In the genomic region with DNA sequence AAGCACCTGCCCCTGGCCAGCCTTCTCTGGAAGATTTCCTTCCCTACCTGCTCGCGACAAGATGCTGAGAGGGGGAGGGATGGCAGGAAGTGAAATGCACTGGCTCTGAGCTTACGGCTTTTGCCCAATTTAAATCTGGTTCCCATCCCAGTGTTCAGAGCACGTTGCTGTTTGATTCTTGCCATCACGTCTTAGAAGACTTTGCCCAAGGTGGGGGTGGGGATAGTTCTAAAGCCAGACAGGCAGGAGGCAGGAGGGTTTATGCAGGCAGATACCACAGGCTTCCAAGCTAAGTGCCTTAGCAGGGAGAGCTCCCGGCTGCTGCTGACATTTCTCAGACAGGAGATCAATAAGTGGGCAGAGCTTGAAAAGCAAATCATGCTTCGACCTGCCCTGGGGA, we compare ENCODE assay signal across 15 cellular contexts.
DNase-seq lines count a peak whose midpoint lies in the region; ATAC-seq and TF ChIP-seq lines count a peak whose summit lies in the region.
"Had no signal": no experiment of that assay in that cellular context is flagged by ENCODE, and none has a peak within 500 bp of the region (broad histone marks: within the 10 kb centered on the region; RNA-seq: fewer than 3 reads in every experiment).

No MANE protein-coding gene starts in this region.

- peaks cover 16% of the 10 kb centered on the region for H3K4me1 Mint-ChIP-seq in activated T-helper 17 cell treated with anti-CD3 and anti-CD28 coated beads, Interleukin-2, amount 50 U/mL, for 72 hours
- H3K4me1 Mint-ChIP-seq in neural crest cell: peaks cover 7% of the 10 kb centered on the region

- no peak for TF ChIP-seq CTCF in NB4 (IDR thresholded peaks at IDR 0.05; ENCODE audit: low read depth, low read length)
- no peak for TF ChIP-seq CTCF in neural crest cell (conservative IDR thresholded peaks at IDR 0.05)

- ATAC-seq in activated T-helper 17 cell treated with anti-CD3 and anti-CD28 coated beads, Interleukin-2, amount 50 U/mL, for 72 hours (replicated peaks): no peak
- ATAC-seq in HG03354 (IDR thresholded peaks at IDR 0.05; ENCODE audit: poor library complexity, severe bottlenecking, unreplicated experiment) (no peak), GM21526 (IDR thresholded peaks at IDR 0.05; ENCODE audit: low FRiP score, unreplicated experiment) (no peak)
- ATAC-seq: A549, natural killer cell had no signal

- no peak overlapping the region for H3K27ac Mint-ChIP-seq in activated T-helper 17 cell treated with anti-CD3 and anti-CD28 coated beads, Interleukin-2, amount 50 U/mL, for 72 hours
- no peak overlapping the region for H3K27ac Mint-ChIP-seq in neural crest cell (ENCODE audit: unreplicated experiment)
- H3K27ac Mint-ChIP-seq: activated CD4-positive, alpha-beta memory T cell treated with anti-CD3 and anti-CD28 coated beads, Interleukin-2, amount 10 ng/mL, durations not matched to agents 7 days and 5 days; natural killer cell had no signal

- DNase-seq in NCI-H748 (lab: John Stamatoyannopoulos, UW; ENCODE audit: unreplicated experiment) (peak; percentile 27), NCI-H748 treated with DMSO at 0.1 percent for 48 hours (lab: John Stamatoyannopoulos, UW) (no peak), NB4 (ENCODE audit: low read depth) (peak; percentile 0), neural crest cell (ENCODE audit: low read depth, low spot score) (no peak), 8988T (no peak)
- DNase-seq: activated CD4-positive, alpha-beta memory T cell treated with anti-CD3 and anti-CD28 coated beads, Interleukin-2, amount 10 ng/mL, durations not matched to agents 7 days and 5 days; cortex of kidney; natural killer cell; NCI-H774; thyroid gland had no signal

- no peaks in the 10 kb centered on the region for H3K36me3 Mint-ChIP-seq in activated T-helper 17 cell treated with anti-CD3 and anti-CD28 coated beads, Interleukin-2, amount 50 U/mL, for 72 hours (ENCODE audit: low read depth)
- H3K36me3 Mint-ChIP-seq in neural crest cell (ENCODE audit: low read depth): no peaks in the 10 kb centered on the region
- H3K36me3 Mint-ChIP-seq: natural killer cell had no signal

- H3K4me3 Mint-ChIP-seq in activated T-helper 17 cell treated with anti-CD3 and anti-CD28 coated beads, Interleukin-2, amount 50 U/mL, for 72 hours: peak overlapping the region; percentile 68
- H3K4me3 Mint-ChIP-seq in neural crest cell: peak overlapping the region; percentile 34
- H3K4me3 Mint-ChIP-seq: activated CD4-positive, alpha-beta memory T cell treated with anti-CD3 and anti-CD28 coated beads, Interleukin-2, amount 10 ng/mL, durations not matched to agents 7 days and 5 days; natural killer cell had no signal

- H3K4me3 ChIP-seq in NB4 (ENCODE audit: low read depth, low read length): no peak overlapping the region
- H3K4me3 ChIP-seq: A549, skin epidermis, thyroid gland had no signal

- no peaks in the 10 kb centered on the region for H3K27me3 Mint-ChIP-seq in activated T-helper 17 cell treated with anti-CD3 and anti-CD28 coated beads, Interleukin-2, amount 50 U/mL, for 72 hours
- no peaks in the 10 kb centered on the region for H3K27me3 Mint-ChIP-seq in neural crest cell (ENCODE audit: low read depth)
- H3K27me3 Mint-ChIP-seq: activated CD4-positive, alpha-beta memory T cell treated with anti-CD3 and anti-CD28 coated beads, Interleukin-2, amount 10 ng/mL, durations not matched to agents 7 days and 5 days had no signal

- H3K9me3 Mint-ChIP-seq in activated T-helper 17 cell treated with anti-CD3 and anti-CD28 coated beads, Interleukin-2, amount 50 U/mL, for 72 hours: no peaks in the 10 kb centered on the region
- peaks cover 5% of the 10 kb centered on the region for H3K9me3 Mint-ChIP-seq in neural crest cell
- H3K9me3 Mint-ChIP-seq: activated CD4-positive, alpha-beta memory T cell treated with anti-CD3 and anti-CD28 coated beads, Interleukin-2, amount 10 ng/mL, durations not matched to agents 7 days and 5 days; natural killer cell had no signal

- no peak for TF ChIP-seq POLR2A in NB4 (IDR thresholded peaks at IDR 0.05; ENCODE audit: extremely low read depth, insufficient read length)

Comparison
In these comparisons a context has a peak if more than half of its experiments do, and no peak if none do; other contexts are left out.
1. DNase-seq: peak in NCI-H748 (single experiment) and NB4 (single experiment); none in NCI-H748 treated with DMSO at 0.1 percent for 48 hours (single experiment), neural crest cell (single experiment) and 8988T (single experiment).